Comparison of ENCODE assay signal across 27 cellular contexts in the genomic region with DNA sequence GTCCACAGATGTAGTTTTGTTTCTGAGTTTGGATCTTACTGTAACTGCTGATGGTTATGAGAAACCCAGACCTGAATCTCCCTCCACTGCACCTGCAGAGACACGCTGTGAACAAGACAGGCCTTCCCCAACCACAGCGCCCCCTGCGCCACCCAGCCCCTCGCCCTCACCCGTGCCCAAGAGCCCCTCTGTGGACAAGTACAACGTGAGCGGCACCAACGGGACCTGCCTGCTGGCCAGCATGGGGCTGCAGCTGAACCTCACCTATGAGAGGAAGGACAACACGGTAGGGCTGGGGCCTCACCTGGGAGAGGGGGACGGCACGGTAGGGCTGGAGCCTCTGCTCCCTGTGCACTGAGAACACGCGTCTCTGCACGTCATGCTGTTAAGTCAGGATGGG. TPM values are rescaled to one million over a fixed set of nuclear protein-coding genes. Genes with fewer than 3 reads are reported as not detected.
DNase-seq lines count a peak whose midpoint lies in the region; ATAC-seq, FAIRE-seq and TF ChIP-seq lines count a peak whose summit lies in the region.
"Had no signal": no experiment of that assay in that cellular context is flagged by ENCODE, and none has a peak within 500 bp of the region (broad histone marks: within the 10 kb centered on the region; RNA-seq: fewer than 3 reads in every experiment).

No MANE protein-coding gene starts in this region.

- no peak overlapping the region for H2BK120ac ChIP-seq in neuronal stem cell (ENCODE audit: low read depth, low read length)

- H3K27me3 ChIP-seq in GM12878 (replicated peaks in 1 of 2; ENCODE audit: control insufficient read depth in 2 of 2, insufficient read depth in 2 of 2, low read length in 1 of 2) (no peaks in the 10 kb centered on the region), neuronal stem cell (ENCODE audit: control insufficient read depth in 3 of 3, insufficient read depth in 3 of 3, low read depth in 1 of 3, low read length in 3 of 3) (no peaks in the 10 kb centered on the region)
- H3K27me3 ChIP-seq in naive thymus-derived CD4-positive, alpha-beta T cell (ENCODE audit: control insufficient read depth in 2 of 2, insufficient read depth in 2 of 2, low read length in 2 of 2): no peaks in the 10 kb centered on the region
- H3K27me3 ChIP-seq: BE2C; BLaER1 treated with 17β-estradiol and CSF1 and Interleukin-3, amounts not matched to agents 10 nM and 100 nM had no signal

- H3K4me2 ChIP-seq in GM12878 (ENCODE audit: control insufficient read depth, insufficient read depth): no peak overlapping the region
- H3K4me2 ChIP-seq in neuronal stem cell (ENCODE audit: insufficient read depth, low read length, poor library complexity, severe bottlenecking): no peak overlapping the region
- H3K4me2 ChIP-seq: A549; BLaER1 treated with 17β-estradiol and CSF1 and Interleukin-3, amounts not matched to agents 10 nM and 100 nM had no signal

- H3K9me3 Mint-ChIP-seq in activated CD8-positive, alpha-beta T cell treated with anti-CD3 and anti-CD28 coated beads for 36 hours: no peaks in the 10 kb centered on the region
- no peaks in the 10 kb centered on the region for H3K9me3 Mint-ChIP-seq in naive thymus-derived CD4-positive, alpha-beta T cell
- H3K9me3 Mint-ChIP-seq: CD4-positive, alpha-beta T cell; CD8-positive, alpha-beta memory T cell had no signal

- H4K8ac ChIP-seq in neuronal stem cell (ENCODE audit: low read depth, low read length): no peak overlapping the region

- H3K4me1 ChIP-seq in GM12878 (ENCODE audit: control insufficient read depth, insufficient read depth, low read length) (no peaks in the 10 kb centered on the region), neuronal stem cell (ENCODE audit: control insufficient read depth in 2 of 2, insufficient read depth in 1 of 2, low read depth in 1 of 2, low read length in 2 of 2) (no peaks in the 10 kb centered on the region)
- H3K4me1 ChIP-seq in naive thymus-derived CD4-positive, alpha-beta T cell (ENCODE audit: control insufficient read depth in 2 of 2, insufficient read depth in 2 of 2, low read length in 2 of 2): no peaks in the 10 kb centered on the region
- H3K4me1 ChIP-seq: A549, BE2C had no signal

- RAD21 ChIA-PET in GM12878 (lab: Charles Lee; ENCODE audit: unreplicated experiment): no interaction called here

- no peak overlapping the region for H3K4ac ChIP-seq in neuronal stem cell (ENCODE audit: low read length)

- SMC1A ChIA-PET in GM12878 (lab: Charles Lee; ENCODE audit: uncharacterized antibody, unreplicated experiment): no interaction called here

- no peak overlapping the region for H2BK12ac ChIP-seq in neuronal stem cell (ENCODE audit: low read length)

- no peak overlapping the region for H2AFZ ChIP-seq in GM12878 (ENCODE audit: control insufficient read depth, low read depth, low read length)
- H2AFZ ChIP-seq in neuronal stem cell (ENCODE audit: low read length): no peak overlapping the region

- 99% methylated on average over 13 of the region's 14 CpGs for WGBS in GM12878 (ENCODE audit: insufficient coverage, insufficient replicate concordance, low lambda C conversion rate, missing lambda C conversion rate)
- no CpG with 5 or more reads among the region's 14 CpGs for WGBS in neuronal stem cell (ENCODE audit: extremely low coverage in 2 of 2, insufficient read length in 2 of 2, insufficient replicate concordance in 1 of 2), 2 donors

- H2AK5ac ChIP-seq in neuronal stem cell (ENCODE audit: low read depth, low read length): no peak overlapping the region

- peaks cover 34% of the 10 kb centered on the region for H3K36me3 Mint-ChIP-seq in activated CD8-positive, alpha-beta T cell treated with anti-CD3 and anti-CD28 coated beads for 36 hours (ENCODE audit: low read depth)
- H3K36me3 Mint-ChIP-seq in naive thymus-derived CD4-positive, alpha-beta T cell: peaks cover 8 to 53% (median 33%) of the 10 kb centered on the region in 5 donors

- H3K27me3 Mint-ChIP-seq in activated CD8-positive, alpha-beta T cell treated with anti-CD3 and anti-CD28 coated beads for 36 hours: no peaks in the 10 kb centered on the region
- H3K27me3 Mint-ChIP-seq in naive thymus-derived CD4-positive, alpha-beta T cell: no peaks in the 10 kb centered on the region
- H3K27me3 Mint-ChIP-seq: CD4-positive, alpha-beta T cell had no signal

- H3K4me1 Mint-ChIP-seq in activated CD8-positive, alpha-beta T cell treated with anti-CD3 and anti-CD28 coated beads for 36 hours (ENCODE audit: low read depth): no peaks in the 10 kb centered on the region
- peaks cover 0 to 4% (median 0%) of the 10 kb centered on the region in 7 donors for H3K4me1 Mint-ChIP-seq in naive thymus-derived CD4-positive, alpha-beta T cell

- no peak overlapping the region for H3K27ac Mint-ChIP-seq in activated CD8-positive, alpha-beta T cell treated with anti-CD3 and anti-CD28 coated beads for 36 hours
- H3K27ac Mint-ChIP-seq in naive thymus-derived CD4-positive, alpha-beta T cell: no peak overlapping the region
- H3K27ac Mint-ChIP-seq: CD4-positive, alpha-beta T cell had no signal

- H3K36me3 ChIP-seq in GM12878 (ENCODE audit: control insufficient read depth in 2 of 2, insufficient read depth in 2 of 2, low read length in 1 of 2) (peaks cover 16 to 23% of the 10 kb centered on the region in 2 experiments; a peak in 3 of 4 replicates), neuronal stem cell (replicated peaks in 1 of 2; ENCODE audit: control insufficient read depth in 2 of 2, insufficient read depth in 2 of 2, low read length in 2 of 2) (peaks cover 41 to 73% of the 10 kb centered on the region in 2 donors)
- peaks cover 15 to 83% (median 19%) of the 10 kb centered on the region in 3 experiments for H3K36me3 ChIP-seq in naive thymus-derived CD4-positive, alpha-beta T cell (ENCODE audit: control insufficient read depth in 2 of 3, insufficient read depth in 3 of 3, low read length in 3 of 3)

- TF ChIP-seq EP300 in GM12878 (IDR thresholded peaks at IDR 0.05; ENCODE audit: borderline replicate concordance in 1 of 2, control insufficient read depth in 1 of 2, low read depth in 2 of 2, low read length in 2 of 2): no peak

- FAIRE-seq in GM12878 (lab: Jason Lieb, UNC): no peak
- FAIRE-seq in urothelium cell line (lab: Jason Lieb, UNC): peak; percentile 30
- FAIRE-seq: A549, D721Med, GM12891, GM18507, H54 had no signal

- H2BK5ac ChIP-seq in neuronal stem cell (ENCODE audit: low read length): no peak overlapping the region

- intact Hi-C loops in Right ventricle myocardium superior (cut with DNase I): no loop called here
- intact Hi-C loops in Right ventricle myocardium inferior (cut with DNase I): no loop called here
- intact Hi-C loops in GM12878 (cut with micrococcal nuclease; ENCODE audit: unreplicated experiment): no loop called here
- intact Hi-C loops in activated CD8-positive, alpha-beta T cell treated with anti-CD3 and anti-CD28 coated beads for 36 hours (cut with micrococcal nuclease): no loop called here
- intact Hi-C loops in naive thymus-derived CD4-positive, alpha-beta T cell (cut with micrococcal nuclease): no loop called here

- peak overlapping the region; percentile 80 for H3K23ac ChIP-seq in neuronal stem cell (ENCODE audit: low read depth, low read length, poor library complexity)

- H3K27ac ChIP-seq in GM12878 (ENCODE audit: control insufficient read depth, insufficient read depth) (no peak overlapping the region), neuronal stem cell (replicated peaks; ENCODE audit: low read length) (no peak overlapping the region)
- no peak overlapping the region for H3K27ac ChIP-seq in naive thymus-derived CD4-positive, alpha-beta T cell (ENCODE audit: low read depth, low read length)
- H3K27ac ChIP-seq: 22Rv1; A549; BLaER1 treated with 17β-estradiol and CSF1 and Interleukin-3, amounts not matched to agents 10 nM and 100 nM had no signal

- peaks cover 13% of the 10 kb centered on the region for H3K79me1 ChIP-seq in neuronal stem cell (ENCODE audit: low read depth, low read length)

- H3K14ac ChIP-seq in neuronal stem cell (ENCODE audit: low read length): no peak overlapping the region

- H3K4me3 Mint-ChIP-seq in activated CD8-positive, alpha-beta T cell treated with anti-CD3 and anti-CD28 coated beads for 36 hours: no peak overlapping the region
- H3K4me3 Mint-ChIP-seq in naive thymus-derived CD4-positive, alpha-beta T cell: no peak overlapping the region
- H3K4me3 Mint-ChIP-seq: CD14-positive monocyte; CD4-positive, alpha-beta T cell; CD8-positive, alpha-beta memory T cell had no signal

- TF ChIP-seq POLR2A in GM12878 (IDR thresholded peaks at IDR 0.05; ENCODE audit: low read depth, low read length): 0 out of 2 replicates have a peak, but pooled peaks have one; percentile 40

- no peaks in the 10 kb centered on the region for H4K20me1 ChIP-seq in GM12878 (ENCODE audit: control insufficient read depth, insufficient read depth)

- H3K9ac ChIP-seq in GM12878 (ENCODE audit: control insufficient read depth, insufficient read depth, low read length) (no peak overlapping the region), neuronal stem cell (ENCODE audit: low read depth, low read length, poor library complexity) (no peak overlapping the region)
- H3K9ac ChIP-seq: BLaER1 treated with 17β-estradiol and CSF1 and Interleukin-3, amounts not matched to agents 10 nM and 100 nM had no signal

- no TSS peak for BruUV-seq in GM12878 (replicated peaks; lab: Mats Ljungman, UMichigan)

- POLR2A ChIA-PET in GM12878 (lab: Charles Lee): no interaction called here
- POLR2A ChIA-PET in activated CD8-positive, alpha-beta T cell treated with anti-CD3 and anti-CD28 coated beads for 36 hours (lab: Charles Lee): interaction anchor here (0.6 kb wide), 1 partner anchor 10 kb away, joined by 4 read pairs; no protein-coding TSS in a partner anchor
- POLR2A ChIA-PET in naive thymus-derived CD4-positive, alpha-beta T cell (lab: Charles Lee): no interaction called here

- in situ Hi-C loops in GM12878 (cut with MboI): no loop called here

- no peak overlapping the region for H2BK15ac ChIP-seq in neuronal stem cell (ENCODE audit: low read length)

- TF ChIP-seq CTCF in GM12878 (IDR thresholded peaks at IDR 0.05 in 2 of 3, conservative IDR thresholded peaks at IDR 0.05 in 1 of 3; ENCODE audit: control insufficient read depth in 2 of 3, extremely low read depth in 1 of 3, insufficient read depth in 1 of 3, low read depth in 3 of 3, low read length in 3 of 3): no peak
- no peak for TF ChIP-seq CTCF in activated CD8-positive, alpha-beta T cell treated with anti-CD3 and anti-CD28 coated beads for 36 hours (IDR thresholded peaks at IDR 0.05)

- H3K18ac ChIP-seq in neuronal stem cell (ENCODE audit: low read length): no peak overlapping the region

- no peak for TF ChIP-seq RAD21 in GM12878 (IDR thresholded peaks at IDR 0.05; ENCODE audit: insufficient read depth, low read depth, low read length)

- no peak for ATAC-seq in Right ventricle myocardium superior (ENCODE audit: poor library complexity)
- no peak for ATAC-seq in Right ventricle myocardium inferior
- no peak for ATAC-seq in GM12878
- no peak for ATAC-seq in activated CD8-positive, alpha-beta T cell treated with anti-CD3 and anti-CD28 coated beads for 36 hours
- no peak for ATAC-seq in naive thymus-derived CD4-positive, alpha-beta T cell
- ATAC-seq: A549 had no signal

- no peak overlapping the region for H4K91ac ChIP-seq in neuronal stem cell (ENCODE audit: low read depth, low read length, poor library complexity)

- DNase-seq in Right ventricle myocardium superior (peak; percentile 24), Right ventricle myocardium inferior (ENCODE audit: missing footprints) (no peak), GM12878 (ENCODE audit: low read depth, low spot score) (no peak), neuronal stem cell (ENCODE audit: low spot score) (no peak), urothelium cell line (ENCODE audit: low spot score) (no peak), A172 (ENCODE audit: low spot score) (no peak)
- DNase-seq in activated CD8-positive, alpha-beta T cell treated with anti-CD3 and anti-CD28 coated beads for 36 hours: no peak
- no peak for DNase-seq in naive thymus-derived CD4-positive, alpha-beta T cell
- DNase-seq: ACHN; AML-193; BE2C; CD4-positive, alpha-beta T cell; CD8-positive, alpha-beta memory T cell; DMS 273 treated with DMSO at 0.1 percent for 48 hours; DMS79; EL; GDM1; GOT3; HCEC 1CT had no signal

- CTCF ChIA-PET in GM12878 (lab: Yijun Ruan, JAX): no interaction called here
- CTCF ChIA-PET in activated CD8-positive, alpha-beta T cell treated with anti-CD3 and anti-CD28 coated beads for 36 hours (lab: Charles Lee): no interaction called here
- CTCF ChIA-PET in naive thymus-derived CD4-positive, alpha-beta T cell (lab: Charles Lee): no interaction called here

- H3K4me3 ChIP-seq in GM12878 (no peak overlapping the region), neuronal stem cell (ENCODE audit: low read length in 2 of 2) (no peak overlapping the region)
- no peak overlapping the region for H3K4me3 ChIP-seq in naive thymus-derived CD4-positive, alpha-beta T cell (ENCODE audit: low read length)
- H3K4me3 ChIP-seq: A549; BLaER1 treated with 17β-estradiol and CSF1 and Interleukin-3, amounts not matched to agents 10 nM and 100 nM had no signal

- no peaks in the 10 kb centered on the region for H3K79me2 ChIP-seq in GM12878 (ENCODE audit: control insufficient read depth, insufficient read depth, low read length)

- H3K9me3 ChIP-seq in GM12878 (replicated peaks; ENCODE audit: control insufficient read depth, insufficient read depth, low read length) (no peaks in the 10 kb centered on the region), neuronal stem cell (replicated peaks in 1 of 2; ENCODE audit: control insufficient read depth in 2 of 2, insufficient read depth in 1 of 2, low read depth in 1 of 2, low read length in 2 of 2) (no peaks in the 10 kb centered on the region)
- no peaks in the 10 kb centered on the region for H3K9me3 ChIP-seq in naive thymus-derived CD4-positive, alpha-beta T cell (ENCODE audit: control insufficient read depth in 2 of 3, low read length in 3 of 3)
- H3K9me3 ChIP-seq: A549; BE2C; BLaER1 treated with 17β-estradiol and CSF1 and Interleukin-3, amounts not matched to agents 10 nM and 100 nM had no signal

RNA-seq across cellular contexts. Expression of a gene that starts 22.3 kb away (rescaled TPM):
- 89.6 TPM for total RNA-seq in Right ventricle myocardium superior
- 104 TPM for total RNA-seq in Right ventricle myocardium inferior
- total RNA-seq in GM12878 (2013; cell fraction: nucleolus; rRNA removed): 33.6 and 34.3 TPM in 2 replicates
- total RNA-seq in GM12878 (2014; rRNA removed): 44.8 and 54.2 TPM in 2 replicates
- 25.4 and 29.6 TPM in 2 replicates for total RNA-seq in GM12878 (2014; rRNA removed; fragmentation: Illumina TruSeq; extraction: Trizol)
- 83.0 and 83.2 TPM in 2 replicates for total RNA-seq in GM12878 (2021)
- 34.1 TPM for polyA plus RNA-seq in GM12878 (2011; ENCODE audit: low read depth)
- polyA plus RNA-seq in GM12878 (2011; rRNA removed): 25.2 and 50.2 TPM in 2 replicates
- polyA plus RNA-seq in GM12878 (2011; cell fraction: cytosol; rRNA removed): 28.6 and 34.2 TPM in 2 replicates
- 36.6 and 45.0 TPM in 2 replicates for polyA plus RNA-seq in GM12878 (2011; cell fraction: nucleus; rRNA removed)
- 48.2 and 53.2 TPM in 2 replicates for polyA plus RNA-seq in GM12878 (2012)
- polyA plus RNA-seq in GM12878 (2014; fragmentation: Illumina TruSeq; extraction: Trizol): 20.1 and 35.9 TPM in 2 replicates
- polyA plus RNA-seq in GM12878 (2014; fragmentation: Nextera tagmentation; extraction: Ambion mirVana): 1 to 10 TPM; 2.5 to 8.4 TPM
- 44.4 and 52.8 TPM in 2 replicates for polyA plus RNA-seq in GM12878 (2014; rRNA removed)
- polyA plus RNA-seq in GM12878 (2016; fragmentation: Nextera tagmentation; extraction: Ambion mirVana): 10 to 100 TPM in 1 of 2 experiments, 1 to 10 TPM in 1; 2.7 to 26.5 TPM
- polyA minus RNA-seq in GM12878 (2011; rRNA and poly(A)+ RNA removed): 29.5 and 36.2 TPM in 2 replicates
- polyA minus RNA-seq in GM12878 (2011; cell fraction: cytosol; rRNA and poly(A)+ RNA removed): 22.4 and 22.7 TPM in 2 replicates
- polyA minus RNA-seq in GM12878 (2011; cell fraction: nucleus; rRNA and poly(A)+ RNA removed): 6.9 and 13.2 TPM in 2 replicates
- 43.5 TPM for polyA plus RNA-seq in neuronal stem cell (2013, experiment 1 of 2)
- 44.0 TPM for polyA plus RNA-seq in neuronal stem cell (2013, experiment 2 of 2)
- 10 to 100 TPM; 37.0 to 42.6 TPM for total RNA-seq in activated CD8-positive, alpha-beta T cell treated with anti-CD3 and anti-CD28 coated beads for 36 hours
- total RNA-seq in A172 (2014; rRNA removed; shearing (Covaris generic)): 285 and 287 TPM in 2 replicates
- 100 to 1,000 TPM in 2 of 5 experiments, 10 to 100 TPM in 3; 77.3 to 113 (median 98.8) TPM for total RNA-seq in naive thymus-derived CD4-positive, alpha-beta T cell
- polyA plus RNA-seq in naive thymus-derived CD4-positive, alpha-beta T cell: 10 to 100 TPM; 21.6 to 24.9 TPM

RNA-seq across cellular contexts. Expression of a gene that starts 44.6 kb away (rescaled TPM):
- total RNA-seq in Right ventricle myocardium superior (1.1 TPM), Right ventricle myocardium inferior (1.5 TPM), GM12878 (2014; rRNA removed) (not detected in 2 replicates), GM12878 (2014; rRNA removed; fragmentation: Illumina TruSeq; extraction: Trizol) (not detected in 2 replicates), GM12878 (2021) (0.18 TPM in 1 of 2 replicates, not detected in the other)
- 0.79 and 0.98 TPM in 2 replicates for total RNA-seq in GM12878 (2013; cell fraction: nucleolus; rRNA removed)
- polyA plus RNA-seq in GM12878 (2011; ENCODE audit: low read depth): 0.64 TPM
- polyA plus RNA-seq in GM12878 (2011; rRNA removed) (not detected in 2 replicates), GM12878 (2014; fragmentation: Illumina TruSeq; extraction: Trizol) (not detected in 2 replicates), GM12878 (2014; fragmentation: Nextera tagmentation; extraction: Ambion mirVana) (not detected), GM12878 (2014; rRNA removed) (not detected in 2 replicates), GM12878 (2016; fragmentation: Nextera tagmentation; extraction: Ambion mirVana) (under 1 TPM; 0.12 to 0.16 TPM)
- polyA plus RNA-seq in GM12878 (2011; cell fraction: cytosol; rRNA removed): not detected in 2 replicates
- polyA plus RNA-seq in GM12878 (2011; cell fraction: nucleus; rRNA removed): 0.09 TPM in 1 of 2 replicates, not detected in the other
- 0.51 and 0.74 TPM in 2 replicates for polyA plus RNA-seq in GM12878 (2012)
- not detected in 2 replicates for polyA minus RNA-seq in GM12878 (2011; rRNA and poly(A)+ RNA removed)
- polyA minus RNA-seq in GM12878 (2011; cell fraction: cytosol; rRNA and poly(A)+ RNA removed): 1.4 and 1.9 TPM in 2 replicates
- polyA minus RNA-seq in GM12878 (2011; cell fraction: nucleus; rRNA and poly(A)+ RNA removed): not detected in 2 replicates
- polyA plus RNA-seq in neuronal stem cell (2013, experiment 1 of 2): 10.2 TPM
- 10.0 TPM for polyA plus RNA-seq in neuronal stem cell (2013, experiment 2 of 2)
- total RNA-seq in activated CD8-positive, alpha-beta T cell treated with anti-CD3 and anti-CD28 coated beads for 36 hours: not detected
- not detected in 2 replicates for total RNA-seq in A172 (2014; rRNA removed; shearing (Covaris generic))
- total RNA-seq in naive thymus-derived CD4-positive, alpha-beta T cell: 1 to 10 TPM in 2 of 5 experiments, under 1 TPM in 2, not detected in 1; 0.44 to 1.4 (median 1.1) TPM
- 1 to 10 TPM; 1.3 to 2.2 TPM for polyA plus RNA-seq in naive thymus-derived CD4-positive, alpha-beta T cell
- total RNA-seq: CD8-positive, alpha-beta memory T cell had no signal
- polyA plus RNA-seq: CD14-positive monocyte; CD8-positive, alpha-beta memory T cell had no signal
